Comparison of ENCODE assay signal across 8 cellular contexts in genomic region chr18:47175895-47176575, GRCh38. TPM values are rescaled to one million over a fixed set of nuclear protein-coding genes. Genes with fewer than 3 reads are reported as not detected.
DNase-seq lines count a peak whose midpoint lies in the region; ATAC-seq, FAIRE-seq and TF ChIP-seq lines count a peak whose summit lies in the region.

A gene with protein sequence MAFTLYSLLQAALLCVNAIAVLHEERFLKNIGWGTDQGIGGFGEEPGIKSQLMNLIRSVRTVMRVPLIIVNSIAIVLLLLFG (minus strand): TSS chr18:47176364. CDS start chr18:47176277, 87 bp downstream.

- H3K4me1 ChIP-seq in foreskin keratinocyte = no peaks in the 10 kb centered on the region
- peaks cover 9 to 11% of the 10 kb centered on the region in 2 experiments for H3K4me1 ChIP-seq in neutrophil (ENCODE audit: control insufficient read depth in 1 of 2, insufficient read depth in 1 of 2, low read depth in 1 of 2, low read length in 1 of 2)

- DNase-seq in ELR (ENCODE audit: low read depth) (peak; percentile 92), H54 (ENCODE audit: insufficient read length, low spot score) (peak; percentile 66), M059J (ENCODE audit: low read depth) (peak; percentile 85), SIG-M5 (lab: John Stamatoyannopoulos, UW) (peak; percentile 44), activated gamma-delta T cell (lab: John Stamatoyannopoulos, UW) (peak; percentile 61), foreskin keratinocyte (peak; percentile 70 to 85)

- H3K4me3 ChIP-seq in neutrophil (ENCODE audit: low read depth in 1 of 2, low read length in 1 of 2) = peak within 1 kb of the TSS; percentile 73 to 76

- H3K9me3 ChIP-seq in neutrophil = no peaks in the 10 kb centered on the region

- peak; percentile 82 for TF ChIP-seq POLR2A in H54 (IDR thresholded peaks at IDR 0.05; ENCODE audit: low read depth, low read length)

- H3K27ac ChIP-seq in foreskin keratinocyte (peak within 1 kb of the TSS; percentile 89), neutrophil (no peak within 1 kb of the TSS)

- H3K36me3 ChIP-seq in neutrophil = no peaks in the 10 kb centered on the region

- FAIRE-seq in H54 (lab: Jason Lieb, UNC) = no peak

- ATAC-seq in foreskin keratinocyte = peak; percentile 85

- peak; percentile 32 for TF ChIP-seq CTCF in foreskin keratinocyte (conservative IDR thresholded peaks at IDR 0.05)
- TF ChIP-seq CTCF in neutrophil (IDR thresholded peaks at IDR 0.05) = no peak
- TF ChIP-seq CTCF in subcutaneous adipose tissue (IDR thresholded peaks at IDR 0.05; ENCODE audit: low read depth) = no peak

- H3K27me3 ChIP-seq in foreskin keratinocyte (peaks cover 12% of the 10 kb centered on the region), neutrophil (peaks cover 15% of the 10 kb centered on the region)

RNA-seq across cellular contexts. Expression of the gene that starts here (rescaled TPM):
- 38.8 and 46.5 TPM in 2 replicates for total RNA-seq in M059J (2014; rRNA removed; shearing (Covaris generic))
- total RNA-seq in foreskin keratinocyte (17.9 and 19.2 TPM in 2 replicates), subcutaneous adipose tissue (10 to 100 TPM; 10.0 to 31.0 (median 12.0) TPM)
- 17.2 and 17.7 TPM in 2 replicates for polyA plus RNA-seq in foreskin keratinocyte
